Comparison of ENCODE assay signal across 27 cellular contexts in genomic region chr18:9449987-9450386, GRCh38.
"Had no signal": no experiment of that assay in that cellular context is flagged by ENCODE, and none has a peak within 500 bp of the region (broad histone marks: within the 10 kb centered on the region; RNA-seq: fewer than 3 reads in every experiment).

No MANE protein-coding gene starts in this region.

- H3K27ac Mint-ChIP-seq: activated naive CD4-positive, alpha-beta T cell treated with anti-CD3 and anti-CD28 coated beads, Interleukin-2, amount 50 U/mL, for 72 hours; activated T-cell treated with anti-CD3 and anti-CD28 coated beads, Interleukin-2, amount 50 U/mL, for 24 hours; activated T-helper 17 cell treated with anti-CD3 and anti-CD28 coated beads, Interleukin-2, amount 50 U/mL, for 72 hours; dendritic cell treated with granulocyte-macrophage colony-stimulating factor and Interleukin-4, amounts not matched to agents 40 ng/mL and 50 ng/mL, for 4 days; naive thymus-derived CD4-positive, alpha-beta T cell; stimulated activated memory B cell treated with anti-CD40 and anti-IgM and Interleukin-4, amounts not matched to agents 10 μg/mL and 1 μg/mL and 100 μg/mL, for 72 hours; WTC11 had no signal

- DNase-seq: activated CD4-positive, alpha-beta T cell treated with anti-CD3 and anti-CD28 coated beads, Interleukin-2, amount 50 U/mL, for 4 hours; activated CD8-positive, alpha-beta memory T cell treated with anti-CD3 and anti-CD28 coated beads for 24 hours; activated CD8-positive, alpha-beta memory T cell treated with anti-CD3 and anti-CD28 coated beads, Interleukin-2, amount 50 U/mL, for 4 hours; activated T-cell treated with anti-CD3 and anti-CD28 coated beads, Interleukin-2, amount 50 U/mL, for 24 hours; adrenal gland; brain microvascular endothelial cell; caudate nucleus; effector CD8-positive, alpha-beta T cell; erythroblast; foreskin keratinocyte; kidney; naive thymus-derived CD4-positive, alpha-beta T cell; pancreas; right cardiac atrium; stimulated activated CD4-positive, alpha-beta T cell treated with anti-CD3 and anti-CD28 coated beads, Interleukin-2, amount 100 ng/mL, for 24 hours; stomach; uterus had no signal

- H3K4me3 ChIP-seq: adrenal gland, ascending aorta, lung, pancreas, stomach, suprapubic skin, tibial nerve, uterus had no signal

- H3K9me3 ChIP-seq: adrenal gland, ascending aorta, neutrophil, pancreas, suprapubic skin, uterus had no signal

- H3K27ac ChIP-seq: adrenal gland, ascending aorta, brain microvascular endothelial cell, foreskin keratinocyte, neutrophil, pancreas, stomach, suprapubic skin, tibial nerve, uterus had no signal

- H3K4me3 Mint-ChIP-seq: activated T-cell treated with anti-CD3 and anti-CD28 coated beads, Interleukin-2, amount 50 U/mL, for 24 hours; activated T-helper 17 cell treated with anti-CD3 and anti-CD28 coated beads, Interleukin-2, amount 50 U/mL, for 72 hours; dendritic cell treated with granulocyte-macrophage colony-stimulating factor and Interleukin-4, amounts not matched to agents 40 ng/mL and 50 ng/mL, for 4 days; naive thymus-derived CD4-positive, alpha-beta T cell; stimulated activated memory B cell treated with anti-CD40 and anti-IgM and Interleukin-4, amounts not matched to agents 10 μg/mL and 1 μg/mL and 100 μg/mL, for 72 hours; WTC11 had no signal

- H3K27me3 ChIP-seq: adrenal gland, ascending aorta, brain microvascular endothelial cell, foreskin keratinocyte, neutrophil, pancreas, stomach, suprapubic skin, tibial nerve, uterus had no signal

- H3K4me1 Mint-ChIP-seq: activated T-helper 17 cell treated with anti-CD3 and anti-CD28 coated beads, Interleukin-2, amount 50 U/mL, for 72 hours; stimulated activated memory B cell treated with anti-CD40 and anti-IgM and Interleukin-4, amounts not matched to agents 10 μg/mL and 1 μg/mL and 100 μg/mL, for 72 hours had no signal

- H3K4me1 ChIP-seq: adrenal gland, ascending aorta, pancreas, stomach, uterus had no signal

- ATAC-seq: activated naive CD4-positive, alpha-beta T cell treated with anti-CD3 and anti-CD28 coated beads, Interleukin-2, amount 50 U/mL, for 72 hours; activated T-helper 17 cell treated with anti-CD3 and anti-CD28 coated beads, Interleukin-2, amount 50 U/mL, for 72 hours; foreskin keratinocyte; naive thymus-derived CD4-positive, alpha-beta T cell; pancreas; right cardiac atrium; stimulated activated memory B cell treated with anti-CD40 and anti-IgM and Interleukin-4, amounts not matched to agents 10 μg/mL and 1 μg/mL and 100 μg/mL, for 72 hours; WTC11 had no signal

- H3K36me3 ChIP-seq: adrenal gland, ascending aorta, brain microvascular endothelial cell, neutrophil, pancreas, stomach, suprapubic skin, tibial nerve, uterus had no signal
